ENCODE assay signal across 1 cellular context in genomic region chr16:23595951-23596720, GRCh38.
TF ChIP-seq lines count a peak whose summit lies in the region.

Gene NDUFAB1, minus strand, starts transcription at chr16:23596316. Its CDS starts 26 bp downstream, at chr16:23596290.

TF ChIP-seq in HepG2, 621 proteins besides CTCF, POLR2A, EP300 and RAD21 (continued from another document and continues in another):
- TF ChIP-seq ZNF784 (CRISPR knock-in tag; IDR thresholded peaks at IDR 0.05; ENCODE audit: borderline replicate concordance) (peak; percentile 94; the same call in 1 of the 2 replicates), ZNF678 (CRISPR knock-in tag; IDR thresholded peaks at IDR 0.05) (peak; percentile 86), UBTF (CRISPR knock-in tag; IDR thresholded peaks at IDR 0.05) (peak; percentile 82), IKZF1 (IDR thresholded peaks at IDR 0.05) (no peak), ZFAT (CRISPR knock-in tag; conservative IDR thresholded peaks at IDR 0.05) (0 out of 2 replicates have a peak, but pooled peaks have one; percentile 57), PAF1 (CRISPR knock-in tag; IDR thresholded peaks at IDR 0.05) (no peak), DMAP1 (CRISPR knock-in tag; IDR thresholded peaks at IDR 0.05) (peak; percentile 91), ZNF160 (CRISPR knock-in tag; IDR thresholded peaks at IDR 0.05) (peak; percentile 95), ZNF441 (CRISPR knock-in tag; IDR thresholded peaks at IDR 0.05; ENCODE audit: borderline replicate concordance) (no peak; the same call in 1 of the 2 replicates), SNAPC5 (CRISPR knock-in tag; IDR thresholded peaks at IDR 0.05; ENCODE audit: borderline replicate concordance) (0 out of 2 replicates have a peak, but pooled peaks have one; percentile 52), ZNF660 (CRISPR knock-in tag; IDR thresholded peaks at IDR 0.05; ENCODE audit: borderline replicate concordance, low read depth) (0 out of 2 replicates have a peak, but pooled peaks have one; percentile 33), ZNF670 (CRISPR knock-in tag; IDR thresholded peaks at IDR 0.05; ENCODE audit: borderline replicate concordance) (peak; percentile 73; the same call in 1 of the 2 replicates), ZNF816 (CRISPR knock-in tag; IDR thresholded peaks at IDR 0.05; ENCODE audit: borderline replicate concordance) (peak; percentile 96), ZNF326 (CRISPR knock-in tag; IDR thresholded peaks at IDR 0.05; ENCODE audit: borderline replicate concordance) (no peak), ATRX (CRISPR knock-in tag; IDR thresholded peaks at IDR 0.05; ENCODE audit: borderline replicate concordance) (no peak), SNAI1 (CRISPR knock-in tag; IDR thresholded peaks at IDR 0.05; ENCODE audit: borderline replicate concordance) (peak; percentile 83), ZNF24 (IDR thresholded peaks at IDR 0.05) (peak; percentile 76; the same call in 1 of the 2 replicates), ZNF432 (CRISPR knock-in tag; IDR thresholded peaks at IDR 0.05; ENCODE audit: borderline replicate concordance) (no peak), ZSCAN29 (CRISPR knock-in tag; conservative IDR thresholded peaks at IDR 0.05) (no peak), IRF1 (CRISPR knock-in tag; IDR thresholded peaks at IDR 0.05; ENCODE audit: low read depth) (0 out of 2 replicates have a peak, but pooled peaks have one; percentile 51), CREB3 (CRISPR knock-in tag; IDR thresholded peaks at IDR 0.05) (peak; percentile 96; the same call in 1 of the 2 replicates), REL (CRISPR knock-in tag; conservative IDR thresholded peaks at IDR 0.05) (no peak), HNF4G (IDR thresholded peaks at IDR 0.05; ENCODE audit: borderline replicate concordance, low read depth, low read length) (peak; percentile 69), HNF4G (CRISPR knock-in tag; IDR thresholded peaks at IDR 0.05; ENCODE audit: borderline replicate concordance, low read depth) (peak; percentile 91), FOSL2 (CRISPR knock-in tag; IDR thresholded peaks at IDR 0.05) (no peak), ZNF549 (CRISPR knock-in tag; IDR thresholded peaks at IDR 0.05) (no peak; the same call in 1 of the 2 replicates), ZNF614 (CRISPR knock-in tag; IDR thresholded peaks at IDR 0.05; ENCODE audit: borderline replicate concordance) (peak; percentile 98), NFYB (CRISPR knock-in tag; IDR thresholded peaks at IDR 0.05) (peak; percentile 51), CEBPB (IDR thresholded peaks at IDR 0.05; ENCODE audit: borderline replicate concordance, low read depth, low read length) (no peak), ZNF513 (CRISPR knock-in tag; conservative IDR thresholded peaks at IDR 0.05) (peak; percentile 94; the same call in 1 of the 2 replicates), ZSCAN5A (CRISPR knock-in tag; IDR thresholded peaks at IDR 0.05; ENCODE audit: borderline replicate concordance) (peak; percentile 96), SRSF9 (IDR thresholded peaks at IDR 0.05; ENCODE audit: borderline replicate concordance, insufficient read depth, low read depth, low read length, poor library complexity, severe bottlenecking) (no peak), ZBTB49 (CRISPR knock-in tag; IDR thresholded peaks at IDR 0.05; ENCODE audit: borderline replicate concordance) (peak; percentile 58; the same call in 1 of the 2 replicates), AHDC1 (CRISPR knock-in tag; IDR thresholded peaks at IDR 0.05; ENCODE audit: borderline replicate concordance) (peak; percentile 58; the same call in 1 of the 2 replicates), PRDM4 (CRISPR knock-in tag; IDR thresholded peaks at IDR 0.05; ENCODE audit: borderline replicate concordance) (peak; percentile 65; the same call in 1 of the 2 replicates), ZNF296 (CRISPR knock-in tag; conservative IDR thresholded peaks at IDR 0.05) (no peak), RARG (CRISPR knock-in tag; IDR thresholded peaks at IDR 0.05; ENCODE audit: low read depth) (peak; percentile 54; the same call in 1 of the 2 replicates), RNF2 (conservative IDR thresholded peaks at IDR 0.05; ENCODE audit: low read depth) (peak; percentile 83), ZNF577 (CRISPR knock-in tag; IDR thresholded peaks at IDR 0.05; ENCODE audit: borderline replicate concordance, low read depth) (no peak), ZNF563 (CRISPR knock-in tag; IDR thresholded peaks at IDR 0.05) (peak; percentile 90), NFIC (IDR thresholded peaks at IDR 0.05; ENCODE audit: low read length) (no peak)
